Comparison of ENCODE assay signal across 14 cellular contexts in genomic region chr10:79224992-79225391, GRCh38.
"Had no signal": no experiment of that assay in that cellular context is flagged by ENCODE, and none has a peak within 500 bp of the region (broad histone marks: within the 10 kb centered on the region; RNA-seq: fewer than 3 reads in every experiment).

No MANE protein-coding gene starts in this region.

- H3K4me3 ChIP-seq: ovary, right atrium auricular region, testis had no signal

- FAIRE-seq: colon had no signal

- H3K27me3 ChIP-seq: ovary, right atrium auricular region, testis had no signal

- H3K9me3 ChIP-seq: ovary, right atrium auricular region, testis had no signal

- H3K27ac ChIP-seq: testis, VCaP had no signal

- DNase-seq: activated CD4-positive, alpha-beta memory T cell treated with anti-CD3 and anti-CD28 coated beads, Interleukin-2, amount 10 ng/mL, durations not matched to agents 7 days and 5 days; activated gamma-delta T cell treated with Interleukin-2 at 50 U/mL for 16 hours; activated naive CD8-positive, alpha-beta T cell treated with anti-CD3 and anti-CD28 coated beads for 36 hours; activated T-cell treated with anti-CD3 and anti-CD28 coated beads, Interleukin-2, amount 50 U/mL, for 72 hours; anterior cingulate cortex; immature natural killer cell; ovary; stimulated activated naive B cell treated with anti-CD40 and anti-IgM and Interleukin-4, amounts not matched to agents 10 μg/mL and 1 μg/mL and 100 μg/mL, for 72 hours; T-helper 1 cell; testis had no signal

- H3K36me3 ChIP-seq: ovary had no signal

- ATAC-seq: activated T-cell treated with anti-CD3 and anti-CD28 coated beads, Interleukin-2, amount 50 U/mL, for 72 hours; left lobe of liver; stimulated activated naive B cell treated with anti-CD40 and anti-IgM and Interleukin-4, amounts not matched to agents 10 μg/mL and 1 μg/mL and 100 μg/mL, for 72 hours had no signal
